Comparison of ENCODE assay signal across 7 cellular contexts in genomic region chr10:123303581-123303980, GRCh38.
"Had no signal": no experiment of that assay in that cellular context is flagged by ENCODE, and none has a peak within 500 bp of the region (broad histone marks: within the 10 kb centered on the region; RNA-seq: fewer than 3 reads in every experiment).

No MANE protein-coding gene starts in this region.

- H3K36me3 Mint-ChIP-seq: IgD-negative memory B cell had no signal

- ATAC-seq: GM23338, HepG2 had no signal

- H2AFZ ChIP-seq: GM23338 had no signal

- H3K27ac Mint-ChIP-seq: GM23338, H9, HFFc6, IgD-negative memory B cell had no signal

- H3K9me3 Mint-ChIP-seq: IgD-negative memory B cell had no signal

- DNase-seq: H9, HCEC 1CT, HFFc6 had no signal

- H3K27ac ChIP-seq: HL-60 had no signal

- H3K4me2 ChIP-seq: GM23338 had no signal

- H3K4me3 ChIP-seq: GM23338 had no signal
